ENCODE assay signal across 1 cellular context in the genomic region with DNA sequence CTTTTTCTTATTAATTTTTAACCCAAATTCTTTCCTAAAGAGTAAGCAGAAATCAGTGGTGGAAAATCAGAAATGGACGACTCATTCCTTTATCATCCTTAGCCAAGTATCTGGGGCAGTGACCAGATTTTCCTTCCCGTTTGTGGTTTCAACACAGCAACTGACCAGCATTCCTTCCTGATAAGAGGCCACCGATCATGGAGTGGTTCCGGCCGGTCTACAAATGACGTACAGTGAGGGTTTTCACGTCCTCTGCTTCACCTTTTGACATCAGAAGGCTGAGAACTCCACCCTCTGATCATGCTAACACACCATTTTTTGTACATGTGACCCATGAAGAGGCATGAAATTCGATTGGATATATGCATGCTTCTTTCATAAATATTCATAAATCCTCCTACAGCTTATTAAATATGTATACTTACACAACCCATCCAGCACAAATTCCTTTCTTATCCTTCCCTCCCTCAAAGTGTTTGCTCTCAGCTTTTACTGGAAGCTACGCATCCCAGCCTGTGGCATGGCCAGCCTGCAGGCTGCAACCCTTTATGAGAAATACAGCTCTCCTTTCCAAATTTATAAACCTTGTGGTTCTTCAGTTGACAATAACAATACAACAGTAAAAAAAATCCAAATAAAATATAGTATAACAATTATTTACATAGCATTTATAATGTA.
TF ChIP-seq lines count a peak whose summit lies in the region.

No MANE protein-coding gene starts in this region.

TF ChIP-seq in HCT116, 20 proteins besides CTCF, POLR2A, EP300 and RAD21 (continued from another document):
- TF ChIP-seq REST (IDR thresholded peaks at IDR 0.05; ENCODE audit: low read depth) (no peak), CEBPB (IDR thresholded peaks at IDR 0.05; ENCODE audit: low read depth) (no peak), SRF (IDR thresholded peaks at IDR 0.05; ENCODE audit: low read depth) (no peak), SP1 (IDR thresholded peaks at IDR 0.05; ENCODE audit: low read depth) (no peak), EZH2 (IDR thresholded peaks at IDR 0.05) (no peak), TCF7L2 (IDR thresholded peaks at IDR 0.05; ENCODE audit: borderline replicate concordance, extremely low read depth, insufficient read depth, insufficient read length) (no peak)
- TF ChIP-seq, protein P1, sequence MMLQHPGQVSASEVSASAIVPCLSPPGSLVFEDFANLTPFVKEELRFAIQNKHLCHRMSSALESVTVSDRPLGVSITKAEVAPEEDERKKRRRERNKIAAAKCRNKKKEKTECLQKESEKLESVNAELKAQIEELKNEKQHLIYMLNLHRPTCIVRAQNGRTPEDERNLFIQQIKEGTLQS (IDR thresholded peaks at IDR 0.05): no peak
TF ChIP-seq in HCT116: peak in this region for 0.
